Comparison of ENCODE assay signal across 2 cellular contexts in the genomic region with DNA sequence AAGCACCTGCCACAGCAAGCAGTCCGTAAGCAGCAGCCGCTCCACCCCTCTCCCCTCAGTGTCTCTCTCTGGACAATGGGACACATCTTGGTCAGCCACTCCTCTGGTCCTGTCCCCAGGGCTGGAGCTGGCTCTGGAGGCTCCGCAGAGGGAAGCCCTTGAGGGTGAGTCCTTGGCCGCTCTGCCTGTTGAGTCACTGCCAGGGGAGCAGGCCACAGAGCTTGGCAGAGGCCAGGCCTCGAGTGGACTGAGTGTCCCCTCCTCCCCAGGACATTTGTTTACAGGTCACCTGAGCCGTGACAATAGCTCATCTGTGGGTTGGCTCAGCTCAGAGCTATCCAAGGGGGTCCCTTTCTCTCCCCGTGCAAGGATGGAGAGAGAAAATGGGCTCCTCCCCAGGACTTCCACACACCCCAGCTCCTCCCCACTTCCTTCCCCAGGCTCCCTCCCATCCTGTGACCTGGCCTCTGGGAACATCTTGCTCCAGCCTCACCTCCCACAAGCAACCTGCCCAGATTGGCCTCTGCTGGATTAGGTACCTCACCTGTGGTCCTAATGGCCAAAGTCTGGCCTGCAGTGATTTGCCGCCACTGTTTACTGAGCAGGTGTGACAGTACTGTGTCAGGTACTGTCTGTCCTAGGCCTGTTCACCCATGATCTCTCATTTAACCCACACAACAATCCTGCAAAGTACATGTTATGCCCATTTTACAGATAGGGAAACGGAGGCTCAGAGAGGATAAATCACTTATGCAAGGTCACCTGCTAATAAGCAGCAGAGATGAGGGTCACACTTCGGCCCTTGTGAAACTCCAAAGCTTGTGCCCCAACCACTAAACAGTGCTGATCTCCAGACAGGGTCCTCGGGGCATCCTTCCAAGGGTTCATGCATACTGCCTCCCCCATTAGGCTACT.
TF ChIP-seq lines count a peak whose summit lies in the region.

No MANE protein-coding gene starts in this region.

TF ChIP-seq in SK-N-SH treated with all-trans-retinoic acid at 6 μM for 48 hours, 23 proteins besides CTCF, POLR2A, EP300 and RAD21 (continued from another document):
- TF ChIP-seq, protein P1, sequence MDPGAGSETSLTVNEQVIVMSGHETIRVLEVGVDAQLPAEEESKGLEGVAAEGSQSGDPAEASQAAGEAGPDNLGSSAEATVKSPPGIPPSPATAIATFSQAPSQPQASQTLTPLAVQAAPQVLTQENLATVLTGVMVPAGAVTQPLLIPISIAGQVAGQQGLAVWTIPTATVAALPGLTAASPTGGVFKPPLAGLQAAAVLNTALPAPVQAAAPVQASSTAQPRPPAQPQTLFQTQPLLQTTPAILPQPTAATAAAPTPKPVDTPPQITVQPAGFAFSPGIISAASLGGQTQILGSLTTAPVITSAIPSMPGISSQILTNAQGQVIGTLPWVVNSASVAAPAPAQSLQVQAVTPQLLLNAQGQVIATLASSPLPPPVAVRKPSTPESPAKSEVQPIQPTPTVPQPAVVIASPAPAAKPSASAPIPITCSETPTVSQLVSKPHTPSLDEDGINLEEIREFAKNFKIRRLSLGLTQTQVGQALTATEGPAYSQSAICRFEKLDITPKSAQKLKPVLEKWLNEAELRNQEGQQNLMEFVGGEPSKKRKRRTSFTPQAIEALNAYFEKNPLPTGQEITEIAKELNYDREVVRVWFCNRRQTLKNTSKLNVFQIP (CRISPR knock-in tag; IDR thresholded peaks at IDR 0.05; ENCODE audit: borderline replicate concordance, low read depth), result no peak
- TF ChIP-seq ARNTL (CRISPR knock-in tag; IDR thresholded peaks at IDR 0.05; ENCODE audit: borderline replicate concordance, low read depth) (no peak), TOX (CRISPR knock-in tag; IDR thresholded peaks at IDR 0.05; ENCODE audit: borderline replicate concordance) (no peak), ZC3H10 (CRISPR knock-in tag; IDR thresholded peaks at IDR 0.05) (no peak), ZFP30 (CRISPR knock-in tag; IDR thresholded peaks at IDR 0.05) (no peak), PPARA (CRISPR knock-in tag; IDR thresholded peaks at IDR 0.05; ENCODE audit: borderline replicate concordance) (no peak)
- TF ChIP-seq, protein P2, sequence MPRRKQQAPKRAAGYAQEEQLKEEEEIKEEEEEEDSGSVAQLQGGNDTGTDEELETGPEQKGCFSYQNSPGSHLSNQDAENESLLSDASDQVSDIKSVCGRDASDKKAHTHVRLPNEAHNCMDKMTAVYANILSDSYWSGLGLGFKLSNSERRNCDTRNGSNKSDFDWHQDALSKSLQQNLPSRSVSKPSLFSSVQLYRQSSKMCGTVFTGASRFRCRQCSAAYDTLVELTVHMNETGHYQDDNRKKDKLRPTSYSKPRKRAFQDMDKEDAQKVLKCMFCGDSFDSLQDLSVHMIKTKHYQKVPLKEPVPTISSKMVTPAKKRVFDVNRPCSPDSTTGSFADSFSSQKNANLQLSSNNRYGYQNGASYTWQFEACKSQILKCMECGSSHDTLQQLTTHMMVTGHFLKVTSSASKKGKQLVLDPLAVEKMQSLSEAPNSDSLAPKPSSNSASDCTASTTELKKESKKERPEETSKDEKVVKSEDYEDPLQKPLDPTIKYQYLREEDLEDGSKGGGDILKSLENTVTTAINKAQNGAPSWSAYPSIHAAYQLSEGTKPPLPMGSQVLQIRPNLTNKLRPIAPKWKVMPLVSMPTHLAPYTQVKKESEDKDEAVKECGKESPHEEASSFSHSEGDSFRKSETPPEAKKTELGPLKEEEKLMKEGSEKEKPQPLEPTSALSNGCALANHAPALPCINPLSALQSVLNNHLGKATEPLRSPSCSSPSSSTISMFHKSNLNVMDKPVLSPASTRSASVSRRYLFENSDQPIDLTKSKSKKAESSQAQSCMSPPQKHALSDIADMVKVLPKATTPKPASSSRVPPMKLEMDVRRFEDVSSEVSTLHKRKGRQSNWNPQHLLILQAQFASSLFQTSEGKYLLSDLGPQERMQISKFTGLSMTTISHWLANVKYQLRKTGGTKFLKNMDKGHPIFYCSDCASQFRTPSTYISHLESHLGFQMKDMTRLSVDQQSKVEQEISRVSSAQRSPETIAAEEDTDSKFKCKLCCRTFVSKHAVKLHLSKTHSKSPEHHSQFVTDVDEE (CRISPR knock-in tag; IDR thresholded peaks at IDR 0.05), result no peak
TF ChIP-seq in SK-N-SH treated with all-trans-retinoic acid at 6 μM for 48 hours: peak in this region for 0.

TF ChIP-seq in SK-N-SH, 30 proteins besides CTCF, POLR2A, EP300 and RAD21 (continued from another document):
- TF ChIP-seq, protein P3, sequence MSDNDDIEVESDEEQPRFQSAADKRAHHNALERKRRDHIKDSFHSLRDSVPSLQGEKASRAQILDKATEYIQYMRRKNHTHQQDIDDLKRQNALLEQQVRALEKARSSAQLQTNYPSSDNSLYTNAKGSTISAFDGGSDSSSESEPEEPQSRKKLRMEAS (IDR thresholded peaks at IDR 0.05; ENCODE audit: low read depth), result no peak
- TF ChIP-seq GABPA (IDR thresholded peaks at IDR 0.05; ENCODE audit: low read depth), result no peak
